ENCODE assay signal across 5 cellular contexts in the genomic region with DNA sequence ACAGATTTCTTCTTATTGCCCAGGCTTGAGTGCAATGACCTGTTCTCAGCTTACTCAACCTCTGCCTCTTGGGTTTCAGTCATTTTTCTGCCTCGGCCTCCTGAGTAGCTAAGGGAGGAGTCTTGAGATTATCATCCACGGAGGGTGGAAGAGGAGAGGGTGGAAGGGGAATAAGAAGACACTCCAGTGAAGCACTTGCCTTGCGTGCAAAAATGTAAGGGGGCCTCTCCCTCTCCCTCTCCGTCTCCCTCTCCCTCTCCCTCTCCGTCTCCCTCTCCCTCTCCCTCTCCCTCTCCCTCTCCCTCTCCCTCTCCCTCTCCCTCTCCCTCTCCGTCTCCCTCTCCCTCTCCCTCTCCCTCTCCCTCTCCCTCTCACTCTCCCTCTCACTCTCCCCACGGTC. TPM values are rescaled to one million over a fixed set of nuclear protein-coding genes. Genes with fewer than 3 reads are reported as not detected.
"Had no signal": no experiment of that assay in that cellular context is flagged by ENCODE, and none has a peak within 500 bp of the region (broad histone marks: within the 10 kb centered on the region; RNA-seq: fewer than 3 reads in every experiment).

No MANE protein-coding gene starts in this region.

RNA-seq across cellular contexts. Expression of gene CLEC18C, which starts 29.9 kb away (rescaled TPM):
- total RNA-seq: chondrocyte, dermis blood vessel endothelial cell, endothelial cell of umbilical vein, gastroesophageal sphincter, glomerular endothelial cell had no signal
- polyA plus RNA-seq: endothelial cell of umbilical vein had no signal
